ENCODE assay signal across 7 cellular contexts in the genomic region with DNA sequence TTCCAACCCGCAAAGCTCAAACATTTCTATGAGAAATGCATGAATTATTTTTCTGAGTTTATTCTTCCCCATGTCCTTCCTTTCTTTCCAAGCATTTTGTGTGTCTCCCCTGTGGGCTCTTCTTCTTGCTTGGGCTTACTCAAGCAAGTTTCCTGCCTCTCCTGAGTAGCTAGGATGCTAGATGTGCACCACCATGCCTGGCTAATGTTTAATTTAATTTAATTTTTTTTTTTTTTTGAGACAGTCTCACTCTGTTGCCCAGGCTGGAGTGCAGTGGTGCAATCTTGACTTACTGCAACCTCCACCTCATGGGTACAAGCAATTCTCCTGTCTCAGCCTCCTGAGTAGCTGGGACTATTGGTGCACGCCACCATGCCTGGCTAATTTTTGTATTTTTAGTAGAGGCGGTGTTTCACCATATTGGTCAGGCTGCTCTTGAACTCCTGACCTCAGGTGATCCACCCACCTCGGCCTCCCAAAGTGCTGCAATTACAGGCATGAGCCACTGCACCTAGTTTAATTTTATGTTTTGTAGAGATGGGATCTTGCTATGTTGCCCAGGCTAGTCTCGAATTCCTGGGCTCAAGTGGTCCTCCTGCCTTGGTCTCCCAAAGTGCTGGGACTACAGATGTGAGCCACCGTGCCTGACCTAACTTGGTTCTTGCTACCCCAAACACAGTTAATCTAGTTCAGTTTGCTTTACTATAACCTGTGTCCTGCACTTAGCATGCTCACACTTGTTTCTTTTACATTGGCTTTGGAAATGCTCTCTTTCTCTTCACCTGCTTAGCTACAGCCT.
A peak's percentile ranks its signal among the peaks of the same experiment; 100 is the strongest.
DNase-seq lines count a peak whose midpoint lies in the region; ATAC-seq and TF ChIP-seq lines count a peak whose summit lies in the region.
"Not testable (repeated sequence)": the region's sequence is repeated elsewhere in the genome, so short reads cannot be mapped to it uniquely, and the experiment has no call there.

No MANE protein-coding gene starts in this region.

- TF ChIP-seq POLR2A in esophagus muscularis mucosa (IDR thresholded peaks at IDR 0.05; ENCODE audit: low read depth), result not testable (repeated sequence)

- H3K27ac Mint-ChIP-seq in CD8-positive, alpha-beta T cell, result peak overlapping the region; percentile 19
- H3K27ac Mint-ChIP-seq in WTC11, result not testable (repeated sequence)
- peak overlapping the region; percentile 88 for H3K27ac Mint-ChIP-seq in activated naive CD4-positive, alpha-beta T cell treated with anti-CD3 and anti-CD28 coated beads, Interleukin-2, amount 50 U/mL, for 24 hours
- H3K27ac Mint-ChIP-seq in brain, result peak overlapping the region in 4 of 5 experiments; percentile 28 to 96 (median 60)
- H3K27ac Mint-ChIP-seq in naive thymus-derived CD4-positive, alpha-beta T cell, result peak overlapping the region in 7 of 9 donors; percentile 15 to 92 (median 78)
- H3K27ac Mint-ChIP-seq in stimulated activated naive CD8-positive, alpha-beta T cell treated with anti-CD3 and anti-CD28 coated beads, Interleukin-15, Interleukin-2, amounts not matched to agents 100 ng/mL and 50 ng/mL, for 24 hours, result peak overlapping the region; percentile 32

- ATAC-seq in CD8-positive, alpha-beta T cell; WTC11; naive thymus-derived CD4-positive, alpha-beta T cell: not testable (repeated sequence)

- intact Hi-C loops in CD8-positive, alpha-beta T cell (cut with DNase I, micrococcal nuclease); esophagus muscularis mucosa (cut with DNase I): not testable (repeated sequence)
- intact Hi-C loops in naive thymus-derived CD4-positive, alpha-beta T cell (cut with micrococcal nuclease), result loop anchor here in 1 of 2 donors (10.0 kb wide), 1 partner anchor 426 kb away; a partner anchor contains a TSS

- TF ChIP-seq EP300 in esophagus muscularis mucosa (IDR thresholded peaks at IDR 0.05), result not testable (repeated sequence)

- peaks cover 93% of the 10 kb centered on the region for H3K4me1 Mint-ChIP-seq in CD8-positive, alpha-beta T cell (ENCODE audit: low read depth)
- H3K4me1 Mint-ChIP-seq in WTC11 (peaks cover 30% of the 10 kb centered on the region), brain (peaks cover 86% of the 10 kb centered on the region)
- peaks cover 92% of the 10 kb centered on the region for H3K4me1 Mint-ChIP-seq in activated naive CD4-positive, alpha-beta T cell treated with anti-CD3 and anti-CD28 coated beads, Interleukin-2, amount 50 U/mL, for 24 hours
- peaks cover 30 to 96% (median 94%) of the 10 kb centered on the region in 7 donors for H3K4me1 Mint-ChIP-seq in naive thymus-derived CD4-positive, alpha-beta T cell
- H3K4me1 Mint-ChIP-seq in stimulated activated naive CD8-positive, alpha-beta T cell treated with anti-CD3 and anti-CD28 coated beads, Interleukin-15, Interleukin-2, amounts not matched to agents 100 ng/mL and 50 ng/mL, for 24 hours (ENCODE audit: low read depth), result peaks cover 70% of the 10 kb centered on the region

- not testable (repeated sequence) for H3K4me3 ChIP-seq in CD8-positive, alpha-beta T cell (ENCODE audit: low read depth, low read length); esophagus muscularis mucosa; naive thymus-derived CD4-positive, alpha-beta T cell (ENCODE audit: low read length)

- H3K36me3 ChIP-seq in CD8-positive, alpha-beta T cell (ENCODE audit: insufficient read depth, low read length), result peaks cover 27% of the 10 kb centered on the region
- H3K36me3 ChIP-seq in esophagus muscularis mucosa, result peaks cover 0 to 19% (median 0%) of the 10 kb centered on the region in 4 donors
- peaks cover 10 to 67% (median 40%) of the 10 kb centered on the region in 3 experiments for H3K36me3 ChIP-seq in naive thymus-derived CD4-positive, alpha-beta T cell (ENCODE audit: control insufficient read depth in 2 of 3, insufficient read depth in 3 of 3, low read length in 3 of 3)

- not testable (repeated sequence) for TF ChIP-seq CTCF in CD8-positive, alpha-beta T cell (IDR thresholded peaks at IDR 0.05); WTC11 (IDR thresholded peaks at IDR 0.05); brain (conservative IDR thresholded peaks at IDR 0.05); esophagus muscularis mucosa (IDR thresholded peaks at IDR 0.05)

- peaks cover 96% of the 10 kb centered on the region for H3K36me3 Mint-ChIP-seq in CD8-positive, alpha-beta T cell
- H3K36me3 Mint-ChIP-seq in WTC11, result not testable (repeated sequence)
- H3K36me3 Mint-ChIP-seq in activated naive CD4-positive, alpha-beta T cell treated with anti-CD3 and anti-CD28 coated beads, Interleukin-2, amount 50 U/mL, for 24 hours, result peaks cover 32% of the 10 kb centered on the region
- H3K36me3 Mint-ChIP-seq in brain, result peaks cover 64% of the 10 kb centered on the region
- peaks cover 11 to 66% (median 41%) of the 10 kb centered on the region in 5 donors for H3K36me3 Mint-ChIP-seq in naive thymus-derived CD4-positive, alpha-beta T cell
- H3K36me3 Mint-ChIP-seq in stimulated activated naive CD8-positive, alpha-beta T cell treated with anti-CD3 and anti-CD28 coated beads, Interleukin-15, Interleukin-2, amounts not matched to agents 100 ng/mL and 50 ng/mL, for 24 hours (ENCODE audit: low read depth), result peaks cover 89% of the 10 kb centered on the region

- peaks cover 41% of the 10 kb centered on the region for H3K4me1 ChIP-seq in CD8-positive, alpha-beta T cell (ENCODE audit: insufficient read depth, low read length)
- H3K4me1 ChIP-seq in esophagus muscularis mucosa, result peaks cover 39 to 65% (median 43%) of the 10 kb centered on the region in 4 donors
- peaks cover 27 to 33% of the 10 kb centered on the region in 2 donors for H3K4me1 ChIP-seq in naive thymus-derived CD4-positive, alpha-beta T cell (ENCODE audit: control insufficient read depth in 2 of 2, insufficient read depth in 2 of 2, low read length in 2 of 2)

- POLR2A ChIA-PET in CD8-positive, alpha-beta T cell (lab: Charles Lee), result interaction anchor here (0.6 kb wide), 1 partner anchor 10 kb away, joined by 3 read pairs; no protein-coding TSS in a partner anchor
- POLR2A ChIA-PET in WTC11 (lab: Charles Lee), result interaction anchor here (0.7 kb wide), 1 partner anchor 8 kb away, joined by 3 read pairs; no protein-coding TSS in a partner anchor
- POLR2A ChIA-PET in naive thymus-derived CD4-positive, alpha-beta T cell (lab: Charles Lee), result not testable (repeated sequence)

- 97% methylated on average over 6 of the region's 6 CpGs for WGBS in esophagus muscularis mucosa

- H3K4me3 Mint-ChIP-seq in CD8-positive, alpha-beta T cell; WTC11; brain; stimulated activated naive CD8-positive, alpha-beta T cell treated with anti-CD3 and anti-CD28 coated beads, Interleukin-15, Interleukin-2, amounts not matched to agents 100 ng/mL and 50 ng/mL, for 24 hours: not testable (repeated sequence)
- peak overlapping the region; percentile 49 for H3K4me3 Mint-ChIP-seq in activated naive CD4-positive, alpha-beta T cell treated with anti-CD3 and anti-CD28 coated beads, Interleukin-2, amount 50 U/mL, for 24 hours
- peak overlapping the region in 1 of 10 donors; percentile 11 for H3K4me3 Mint-ChIP-seq in naive thymus-derived CD4-positive, alpha-beta T cell

- H3K27me3 Mint-ChIP-seq in CD8-positive, alpha-beta T cell (ENCODE audit: low read depth); WTC11 (ENCODE audit: low read depth); activated naive CD4-positive, alpha-beta T cell treated with anti-CD3 and anti-CD28 coated beads, Interleukin-2, amount 50 U/mL, for 24 hours; brain; naive thymus-derived CD4-positive, alpha-beta T cell; stimulated activated naive CD8-positive, alpha-beta T cell treated with anti-CD3 and anti-CD28 coated beads, Interleukin-15, Interleukin-2, amounts not matched to agents 100 ng/mL and 50 ng/mL, for 24 hours: not testable (repeated sequence)

- H3K9me3 ChIP-seq in CD8-positive, alpha-beta T cell (ENCODE audit: low read length); esophagus muscularis mucosa; naive thymus-derived CD4-positive, alpha-beta T cell (ENCODE audit: control insufficient read depth in 2 of 3, low read length in 3 of 3): not testable (repeated sequence)

- H3K9me3 Mint-ChIP-seq in CD8-positive, alpha-beta T cell; WTC11; activated naive CD4-positive, alpha-beta T cell treated with anti-CD3 and anti-CD28 coated beads, Interleukin-2, amount 50 U/mL, for 24 hours; brain; naive thymus-derived CD4-positive, alpha-beta T cell; stimulated activated naive CD8-positive, alpha-beta T cell treated with anti-CD3 and anti-CD28 coated beads, Interleukin-15, Interleukin-2, amounts not matched to agents 100 ng/mL and 50 ng/mL, for 24 hours: not testable (repeated sequence)

- not testable (repeated sequence) for H3K27ac ChIP-seq in CD8-positive, alpha-beta T cell (ENCODE audit: low read depth, low read length); esophagus muscularis mucosa (replicated peaks in 1 of 4); naive thymus-derived CD4-positive, alpha-beta T cell (ENCODE audit: low read depth, low read length)

- not testable (repeated sequence) for DNase-seq in CD8-positive, alpha-beta T cell; WTC11 (ENCODE audit: low spot score); naive thymus-derived CD4-positive, alpha-beta T cell
- DNase-seq in esophagus muscularis mucosa (ENCODE audit: extremely low spot score), result peak; percentile 12

- H3K27me3 ChIP-seq in CD8-positive, alpha-beta T cell (ENCODE audit: insufficient read depth, low read length); esophagus muscularis mucosa; naive thymus-derived CD4-positive, alpha-beta T cell (ENCODE audit: control insufficient read depth in 2 of 2, insufficient read depth in 2 of 2, low read length in 2 of 2): not testable (repeated sequence)

- CTCF ChIA-PET in CD8-positive, alpha-beta T cell (lab: Charles Lee); WTC11 (lab: Charles Lee); naive thymus-derived CD4-positive, alpha-beta T cell (lab: Charles Lee): not testable (repeated sequence)

TF ChIP-seq in WTC11, 78 proteins besides CTCF, POLR2A, EP300 and RAD21:
- TF ChIP-seq ZNF121 (CRISPR knock-in tag; IDR thresholded peaks at IDR 0.05), result peak; percentile 54; the same call in 1 of the 2 replicates
TF ChIP-seq in WTC11: peak in this region for 1; not testable (repeated sequence) for 77.
